Comparison of ENCODE assay signal across 1 cellular context in genomic region chr12:4297617-4298016, GRCh38.
TF ChIP-seq lines count a peak whose summit lies in the region.

No MANE protein-coding gene starts in this region.

TF ChIP-seq in WTC11, 78 proteins besides CTCF, POLR2A, EP300 and RAD21:
- no peak for TF ChIP-seq TP53 (CRISPR knock-in tag; IDR thresholded peaks at IDR 0.05)
- no peak for TF ChIP-seq ATF1 (CRISPR knock-in tag; IDR thresholded peaks at IDR 0.05)
- TF ChIP-seq, protein P1, sequence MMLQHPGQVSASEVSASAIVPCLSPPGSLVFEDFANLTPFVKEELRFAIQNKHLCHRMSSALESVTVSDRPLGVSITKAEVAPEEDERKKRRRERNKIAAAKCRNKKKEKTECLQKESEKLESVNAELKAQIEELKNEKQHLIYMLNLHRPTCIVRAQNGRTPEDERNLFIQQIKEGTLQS (CRISPR knock-in tag; conservative IDR thresholded peaks at IDR 0.05): no peak
- TF ChIP-seq SMAD3 (CRISPR knock-in tag; IDR thresholded peaks at IDR 0.05; ENCODE audit: borderline replicate concordance): no peak
- no peak for TF ChIP-seq MXD4 (CRISPR knock-in tag; IDR thresholded peaks at IDR 0.05; ENCODE audit: borderline replicate concordance)
- no peak for TF ChIP-seq NR1H2 (CRISPR knock-in tag; IDR thresholded peaks at IDR 0.05)
- no peak for TF ChIP-seq GABPB1 (CRISPR knock-in tag; IDR thresholded peaks at IDR 0.05)
- TF ChIP-seq FOXJ3 (CRISPR knock-in tag; IDR thresholded peaks at IDR 0.05; ENCODE audit: borderline replicate concordance): no peak
- TF ChIP-seq TCF7 (CRISPR knock-in tag; IDR thresholded peaks at IDR 0.05; ENCODE audit: low read depth): no peak
